ENCODE assay signal across 15 cellular contexts in the genomic region with DNA sequence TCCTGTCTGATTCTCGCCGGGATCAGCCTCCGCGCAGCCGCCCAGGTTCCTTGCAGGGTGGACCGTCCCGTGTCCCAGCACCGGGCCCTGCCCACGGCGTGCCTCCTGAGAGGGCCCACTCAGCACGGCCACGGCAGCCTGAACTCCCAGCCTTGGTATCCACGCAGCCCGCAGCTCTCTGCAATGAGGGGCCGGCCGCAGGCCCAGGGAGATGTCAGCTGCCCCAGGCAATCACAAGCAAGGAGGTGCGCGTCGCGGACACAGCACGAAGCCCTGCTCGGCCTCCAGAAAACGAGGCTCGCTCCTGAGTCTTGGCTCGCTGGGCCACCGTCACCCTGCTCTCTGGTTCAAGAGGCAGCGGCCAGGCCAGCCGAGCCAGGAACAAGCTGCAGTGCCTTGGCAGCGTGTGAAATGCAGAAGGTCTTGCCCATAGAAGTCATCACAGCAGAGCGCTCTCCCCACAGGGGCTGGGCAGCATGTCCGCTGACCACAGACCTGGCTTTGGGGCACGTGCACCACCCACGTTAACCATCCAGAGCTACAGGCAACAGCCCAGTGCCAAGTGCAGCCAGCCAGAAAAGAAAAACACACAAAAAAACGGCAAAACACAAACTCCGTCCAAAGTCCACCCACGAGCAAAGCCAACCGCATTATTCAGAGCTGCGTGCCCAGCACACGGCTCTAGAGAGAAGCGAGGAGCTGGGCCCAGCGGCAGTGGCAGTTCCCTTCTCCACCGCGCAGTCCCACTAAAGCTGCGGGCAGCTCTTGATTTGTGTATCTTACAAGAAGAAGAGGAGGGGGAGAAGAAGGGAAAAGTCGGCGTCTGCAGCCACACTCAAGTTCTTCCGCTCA. TPM values are rescaled to one million over a fixed set of nuclear protein-coding genes. Genes with fewer than 3 reads are reported as not detected.
DNase-seq lines count a peak whose midpoint lies in the region; ATAC-seq lines count a peak whose summit lies in the region.
"Had no signal": no experiment of that assay in that cellular context is flagged by ENCODE, and none has a peak within 500 bp of the region (broad histone marks: within the 10 kb centered on the region; RNA-seq: fewer than 3 reads in every experiment).

No MANE protein-coding gene starts in this region.

- no peak overlapping the region for H2AFZ ChIP-seq in neuronal stem cell (ENCODE audit: low read length)

- peaks cover 11 to 17% of the 10 kb centered on the region in 2 donors for H3K4me1 ChIP-seq in neuronal stem cell (ENCODE audit: control insufficient read depth in 2 of 2, insufficient read depth in 1 of 2, low read depth in 1 of 2, low read length in 2 of 2)

- no peak overlapping the region for H4K8ac ChIP-seq in neuronal stem cell (ENCODE audit: low read depth, low read length)

- WGBS in neuronal stem cell (ENCODE audit: extremely low coverage in 2 of 2, insufficient read length in 2 of 2, insufficient replicate concordance in 1 of 2), 2 donors, result no CpG with 5 or more reads among the region's 47 CpGs

- peak overlapping the region; percentile 52 for H3K18ac ChIP-seq in neuronal stem cell (ENCODE audit: low read length)

- peak overlapping the region; percentile 78 for H3K9ac ChIP-seq in neuronal stem cell (ENCODE audit: low read depth, low read length, poor library complexity)

- H2AK5ac ChIP-seq in neuronal stem cell (ENCODE audit: low read depth, low read length), result peak overlapping the region; percentile 71

- no peak overlapping the region for H2BK120ac ChIP-seq in neuronal stem cell (ENCODE audit: low read depth, low read length)

- H3K4me3 ChIP-seq in MG63 (no peak overlapping the region), neuronal stem cell (ENCODE audit: low read length in 2 of 2) (no peak overlapping the region)
- H3K4me3 ChIP-seq: gastroesophageal sphincter had no signal

- no peak overlapping the region for H2BK12ac ChIP-seq in neuronal stem cell (ENCODE audit: low read length)

- H3K9me3 ChIP-seq in MG63, result no peaks in the 10 kb centered on the region
- H3K9me3 ChIP-seq in neuronal stem cell (replicated peaks in 1 of 2; ENCODE audit: control insufficient read depth in 2 of 2, insufficient read depth in 1 of 2, low read depth in 1 of 2, low read length in 2 of 2), result peaks cover 2 to 4% of the 10 kb centered on the region in 2 donors
- H3K9me3 ChIP-seq: gastroesophageal sphincter had no signal

- H3K27me3 ChIP-seq in MG63 (no peaks in the 10 kb centered on the region), neuronal stem cell (ENCODE audit: control insufficient read depth in 3 of 3, insufficient read depth in 3 of 3, low read depth in 1 of 3, low read length in 3 of 3) (no peaks in the 10 kb centered on the region)
- H3K27me3 ChIP-seq: gastroesophageal sphincter had no signal

- H3K4me2 ChIP-seq in neuronal stem cell (ENCODE audit: insufficient read depth, low read length, poor library complexity, severe bottlenecking), result no peak overlapping the region

- peak overlapping the region; percentile 69 for H4K91ac ChIP-seq in neuronal stem cell (ENCODE audit: low read depth, low read length, poor library complexity)

- H3K4ac ChIP-seq in neuronal stem cell (ENCODE audit: low read length), result no peak overlapping the region

- H3K36me3 ChIP-seq in MG63, result no peaks in the 10 kb centered on the region; the same call in 1 of the 2 replicates
- H3K36me3 ChIP-seq in neuronal stem cell (replicated peaks in 1 of 2; ENCODE audit: control insufficient read depth in 2 of 2, insufficient read depth in 2 of 2, low read length in 2 of 2), result peaks cover 12 to 16% of the 10 kb centered on the region in 2 donors

- H2BK15ac ChIP-seq in neuronal stem cell (ENCODE audit: low read length), result no peak overlapping the region

- no peak overlapping the region for H3K27ac ChIP-seq in neuronal stem cell (replicated peaks; ENCODE audit: low read length)
- H3K27ac ChIP-seq: gastroesophageal sphincter had no signal

- DNase-seq in Ammon's horn (ENCODE audit: low spot score), result peak; percentile 35
- peak; percentile 93 for DNase-seq in MG63
- DNase-seq in fibroblast of gingiva (ENCODE audit: low read depth), result peak; percentile 44
- no peak for DNase-seq in neuronal stem cell (ENCODE audit: low spot score)
- no peak for DNase-seq in NCI-H2081 (lab: John Stamatoyannopoulos, UW)
- no peak for DNase-seq in foreskin melanocyte
- no peak for DNase-seq in NCI-H446 (lab: John Stamatoyannopoulos, UW)
- DNase-seq: activated CD4-positive, alpha-beta T cell treated with anti-CD3 and anti-CD28 coated beads, Interleukin-2, amount 10 ng/mL, durations not matched to agents 7 days and 5 days; activated T-cell treated with anti-CD3 and anti-CD28 coated beads, Interleukin-2, amount 50 U/mL, for 1 hour; NCI-H510A; OCI-M1; small intestine; stimulated activated naive CD4-positive, alpha-beta T cell treated with Interleukin-2 at 50 U/mL for 16 hours had no signal

- no peak overlapping the region for H3K14ac ChIP-seq in neuronal stem cell (ENCODE audit: low read length)

- H3K23ac ChIP-seq in neuronal stem cell (ENCODE audit: low read depth, low read length, poor library complexity), result peak overlapping the region; percentile 75

- H2BK5ac ChIP-seq in neuronal stem cell (ENCODE audit: low read length), result peak overlapping the region; percentile 62

- peaks cover 22% of the 10 kb centered on the region for H3K79me1 ChIP-seq in neuronal stem cell (ENCODE audit: low read depth, low read length)

- no peak for ATAC-seq in HG03139 (IDR thresholded peaks at IDR 0.05; ENCODE audit: unreplicated experiment)
- ATAC-seq: gastroesophageal sphincter had no signal

RNA-seq across cellular contexts. Expression of a gene that starts 13.9 kb away (rescaled TPM):
- 2.2 and 2.8 TPM in 2 replicates for total RNA-seq in MG63 (2014; rRNA removed; shearing (Covaris generic); ENCODE audit: low replicate concordance)
- 0.63 TPM for polyA plus RNA-seq in neuronal stem cell (2013, experiment 1 of 2)
- 0.66 TPM for polyA plus RNA-seq in neuronal stem cell (2013, experiment 2 of 2)

RNA-seq across cellular contexts. Expression of a gene that starts 57.5 kb away (rescaled TPM):
- total RNA-seq in MG63 (2014; rRNA removed; shearing (Covaris generic); ENCODE audit: low replicate concordance), result 1.5 TPM in 1 of 2 replicates, not detected in the other
- polyA plus RNA-seq in neuronal stem cell (2013, experiment 1 of 2), result 1.7 TPM
- polyA plus RNA-seq in neuronal stem cell (2013, experiment 2 of 2), result 1.5 TPM

RNA-seq across cellular contexts. Expression of a gene that starts 58.2 kb away (rescaled TPM):
- 49.9 and 71.8 TPM in 2 replicates for total RNA-seq in MG63 (2014; rRNA removed; shearing (Covaris generic); ENCODE audit: low replicate concordance)
- polyA plus RNA-seq in neuronal stem cell (2013, experiment 1 of 2), result 9.5 TPM
- 8.7 TPM for polyA plus RNA-seq in neuronal stem cell (2013, experiment 2 of 2)

Comparison
In these comparisons a context has a peak if more than half of its experiments do, and no peak if none do; other contexts are left out.
1. DNase-seq: peak in Ammon's horn (single experiment), MG63 (single experiment) and fibroblast of gingiva (single experiment); none in neuronal stem cell (single experiment), NCI-H2081 (0 of 2), foreskin melanocyte (single experiment) and NCI-H446 (0 of 2).